ENCODE assay signal across 30 cellular contexts in genomic region chr16:81276323-81276722, GRCh38. TPM values are rescaled to one million over a fixed set of nuclear protein-coding genes. Genes with fewer than 3 reads are reported as not detected.
DNase-seq lines count a peak whose midpoint lies in the region; ATAC-seq and TF ChIP-seq lines count a peak whose summit lies in the region.
"Had no signal": no experiment of that assay in that cellular context is flagged by ENCODE, and none has a peak within 500 bp of the region (broad histone marks: within the 10 kb centered on the region; RNA-seq: fewer than 3 reads in every experiment).

No MANE protein-coding gene starts in this region.

- no peak overlapping the region for H3K4ac ChIP-seq in trophoblast cell (ENCODE audit: low read depth, low read length)

- WGBS in trophoblast cell (ENCODE audit: extremely low coverage, insufficient coverage, insufficient read length): no CpG with 5 or more reads among the region's 3 CpGs
- 93% methylated on average over 3 of the region's 3 CpGs for WGBS in right cardiac atrium

- no peak overlapping the region for H4K12ac ChIP-seq in trophoblast cell (ENCODE audit: low read depth, low read length)

- H3K27ac ChIP-seq in trophoblast cell (ENCODE audit: low read depth, low read length) (no peak overlapping the region), right cardiac atrium (ENCODE audit: low read length) (no peak overlapping the region)
- H3K27ac ChIP-seq: neural progenitor cell had no signal

- H3K36me3 Mint-ChIP-seq in type B pancreatic cell: no peaks in the 10 kb centered on the region
- H3K36me3 Mint-ChIP-seq: activated CD8-positive, alpha-beta memory T cell treated with anti-CD3 and anti-CD28 coated beads, Interleukin-2, amount 10 ng/mL, durations not matched to agents 7 days and 5 days; neural progenitor cell had no signal

- DNase-seq in cerebellar cortex (ENCODE audit: low spot score): peak; percentile 26
- DNase-seq in hippocampal formation (lab: John Stamatoyannopoulos, UW): peak; percentile 42 to 44
- no peak for DNase-seq in trophoblast cell
- DNase-seq in type B pancreatic cell (ENCODE audit: extremely low spot score, unreplicated experiment): no peak
- DNase-seq in right cardiac atrium: no peak
- no peak for DNase-seq in activated CD4-positive, alpha-beta T cell treated with anti-CD3 and anti-CD28 coated beads, Interleukin-2, amount 50 U/mL, for 1 hour
- DNase-seq: activated CD4-positive, alpha-beta T cell treated with anti-CD3 and anti-CD28 coated beads, Interleukin-2, amount 10 ng/mL, durations not matched to agents 24 days and 14 days; activated CD8-positive, alpha-beta memory T cell treated with anti-CD3 and anti-CD28 coated beads, Interleukin-2, amount 10 ng/mL, durations not matched to agents 7 days and 5 days; activated naive CD4-positive, alpha-beta T cell treated with anti-CD3 and anti-CD28 coated beads, Interleukin-2, amount 50 U/mL, for 16 hours; activated T-cell treated with anti-CD3 and anti-CD28 coated beads, Interleukin-2, amount 50 U/mL, for 72 hours; CD4-positive, alpha-beta T cell; central memory CD4-positive, alpha-beta T cell; DMS 273 treated with DMSO at 0.1 percent for 48 hours; left ventricle myocardium superior; NCI-H1105 treated with DMSO at 0.1 percent for 48 hours; NCI-H2081; NCI-H345; NCI-H774; SK-N-SH; stimulated activated CD4-positive, alpha-beta T cell treated with anti-CD3 and anti-CD28 coated beads, Interleukin-2, amount 100 ng/mL, for 24 hours had no signal

- H3K4me2 ChIP-seq in trophoblast cell (ENCODE audit: low read length): no peak overlapping the region
- H3K4me2 ChIP-seq: GM23338, neural progenitor cell, SK-N-SH, smooth muscle cell had no signal

- no peak overlapping the region for H3K4me3 Mint-ChIP-seq in type B pancreatic cell
- H3K4me3 Mint-ChIP-seq: activated CD4-positive, alpha-beta T cell treated with anti-CD3 and anti-CD28 coated beads, Interleukin-2, amount 10 ng/mL, durations not matched to agents 24 days and 14 days; activated CD8-positive, alpha-beta memory T cell treated with anti-CD3 and anti-CD28 coated beads, Interleukin-2, amount 10 ng/mL, durations not matched to agents 7 days and 5 days; activated T-cell treated with anti-CD3 and anti-CD28 coated beads, Interleukin-2, amount 50 U/mL, for 72 hours; CD4-positive, alpha-beta T cell; GM23338; neural progenitor cell had no signal

- H4K8ac ChIP-seq in trophoblast cell (ENCODE audit: low read depth, low read length): no peak overlapping the region

- TF ChIP-seq CTCF in type B pancreatic cell (conservative IDR thresholded peaks at IDR 0.05): no peak

- H3K79me2 ChIP-seq in trophoblast cell (ENCODE audit: control insufficient read depth, insufficient read depth, low read length, poor library complexity): no peaks in the 10 kb centered on the region

- intact Hi-C loops in right cardiac atrium (cut with DNase I): no loop called here

- peak overlapping the region; percentile 72 for H4K91ac ChIP-seq in trophoblast cell (ENCODE audit: low read depth, low read length)

- H3K9ac ChIP-seq in trophoblast cell (ENCODE audit: low read length): no peak overlapping the region
- H3K9ac ChIP-seq: neural progenitor cell, SK-N-SH had no signal

- no peaks in the 10 kb centered on the region for H3K27me3 Mint-ChIP-seq in type B pancreatic cell
- H3K27me3 Mint-ChIP-seq: activated CD4-positive, alpha-beta T cell treated with anti-CD3 and anti-CD28 coated beads, Interleukin-2, amount 10 ng/mL, durations not matched to agents 24 days and 14 days had no signal

- peak overlapping the region; percentile 55 for H2AK5ac ChIP-seq in trophoblast cell (ENCODE audit: low read length)

- no peak overlapping the region for H3K4me3 ChIP-seq in trophoblast cell (ENCODE audit: low read depth, low read length)
- no peak overlapping the region for H3K4me3 ChIP-seq in right cardiac atrium (ENCODE audit: low read length)
- H3K4me3 ChIP-seq: GM23338, neural progenitor cell, smooth muscle cell had no signal

- peaks cover 6% of the 10 kb centered on the region for H3K4me1 Mint-ChIP-seq in type B pancreatic cell (ENCODE audit: unreplicated experiment)
- H3K4me1 Mint-ChIP-seq: activated CD4-positive, alpha-beta T cell treated with anti-CD3 and anti-CD28 coated beads, Interleukin-2, amount 10 ng/mL, durations not matched to agents 24 days and 14 days; activated CD8-positive, alpha-beta memory T cell treated with anti-CD3 and anti-CD28 coated beads, Interleukin-2, amount 10 ng/mL, durations not matched to agents 7 days and 5 days; GM23338 had no signal

- H2BK120ac ChIP-seq in trophoblast cell (ENCODE audit: insufficient read depth, low read length, poor library complexity): peak overlapping the region; percentile 70

- no peak overlapping the region for H3K23ac ChIP-seq in trophoblast cell (ENCODE audit: low read length)

- H3K36me3 ChIP-seq in trophoblast cell (ENCODE audit: control insufficient read depth in 1 of 2, insufficient read depth in 2 of 2, low read length in 2 of 2): no peaks in the 10 kb centered on the region
- H3K36me3 ChIP-seq: neural progenitor cell had no signal

- ATAC-seq in right cardiac atrium (no peak), GM19463 (IDR thresholded peaks at IDR 0.05; ENCODE audit: unreplicated experiment) (no peak), HG03025 (IDR thresholded peaks at IDR 0.05; ENCODE audit: low FRiP score, unreplicated experiment) (no peak)
- ATAC-seq: activated CD8-positive, alpha-beta memory T cell treated with anti-CD3 and anti-CD28 coated beads, Interleukin-2, amount 10 ng/mL, durations not matched to agents 7 days and 5 days; activated T-cell treated with anti-CD3 and anti-CD28 coated beads, Interleukin-2, amount 50 U/mL, for 72 hours; GM23338; left ventricle myocardium superior had no signal

- peaks cover 12 to 16% of the 10 kb centered on the region in 2 experiments for H3K4me1 ChIP-seq in trophoblast cell (ENCODE audit: control insufficient read depth in 1 of 2, insufficient read depth in 2 of 2, low read length in 2 of 2)
- no peaks in the 10 kb centered on the region for H3K4me1 ChIP-seq in right cardiac atrium (ENCODE audit: control insufficient read depth, insufficient read depth, low read length)
- H3K4me1 ChIP-seq: neural progenitor cell had no signal

- H2AFZ ChIP-seq in trophoblast cell (ENCODE audit: insufficient read depth, low read length, poor library complexity): peak overlapping the region; percentile 4
- H2AFZ ChIP-seq: GM23338, neural progenitor cell had no signal

- peaks cover 19% of the 10 kb centered on the region for H3K79me1 ChIP-seq in trophoblast cell (ENCODE audit: low read length)

- H2BK12ac ChIP-seq in trophoblast cell (ENCODE audit: low read length): peak overlapping the region; percentile 76

- peak overlapping the region; percentile 39 for H3K18ac ChIP-seq in trophoblast cell (ENCODE audit: low read length)

- peak overlapping the region; percentile 83 for H3K27ac Mint-ChIP-seq in type B pancreatic cell
- H3K27ac Mint-ChIP-seq: activated CD4-positive, alpha-beta T cell treated with anti-CD3 and anti-CD28 coated beads, Interleukin-2, amount 10 ng/mL, durations not matched to agents 24 days and 14 days; activated CD8-positive, alpha-beta memory T cell treated with anti-CD3 and anti-CD28 coated beads, Interleukin-2, amount 10 ng/mL, durations not matched to agents 7 days and 5 days; activated T-cell treated with anti-CD3 and anti-CD28 coated beads, Interleukin-2, amount 50 U/mL, for 72 hours; CD4-positive, alpha-beta T cell; GM23338; neural progenitor cell had no signal

- peak overlapping the region; percentile 18 for H2BK5ac ChIP-seq in trophoblast cell (ENCODE audit: low read depth, low read length, poor library complexity)

- peak overlapping the region; percentile 46 for H3K14ac ChIP-seq in trophoblast cell (ENCODE audit: low read length)

- H3K27me3 ChIP-seq in trophoblast cell (ENCODE audit: insufficient read depth, low read length): no peaks in the 10 kb centered on the region
- no peaks in the 10 kb centered on the region for H3K27me3 ChIP-seq in right cardiac atrium (ENCODE audit: control insufficient read depth, insufficient read depth)
- H3K27me3 ChIP-seq: neural progenitor cell had no signal

- H3K9me3 Mint-ChIP-seq in type B pancreatic cell: peaks cover 4% of the 10 kb centered on the region
- H3K9me3 Mint-ChIP-seq: activated CD4-positive, alpha-beta T cell treated with anti-CD3 and anti-CD28 coated beads, Interleukin-2, amount 10 ng/mL, durations not matched to agents 24 days and 14 days; activated T-cell treated with anti-CD3 and anti-CD28 coated beads, Interleukin-2, amount 50 U/mL, for 72 hours; CD4-positive, alpha-beta T cell; GM23338; neural progenitor cell had no signal

- H3K9me3 ChIP-seq in trophoblast cell (ENCODE audit: insufficient read depth, low read depth, low read length) (no peaks in the 10 kb centered on the region), right cardiac atrium (ENCODE audit: control insufficient read depth, low read length) (no peaks in the 10 kb centered on the region)
- H3K9me3 ChIP-seq: SK-N-SH had no signal

RNA-seq across cellular contexts. Expression of gene BCO1, which starts 37.8 kb away (rescaled TPM):
- polyA plus RNA-seq in trophoblast cell (2013): 0.01 TPM in 1 of 2 replicates, not detected in the other
- total RNA-seq in type B pancreatic cell (ENCODE audit: low replicate concordance) (2.0 and 3.0 TPM in 2 replicates), right cardiac atrium (not detected)
- not detected for polyA plus RNA-seq in right cardiac atrium
- total RNA-seq: activated CD4-positive, alpha-beta T cell treated with anti-CD3 and anti-CD28 coated beads, Interleukin-2, amount 10 ng/mL, durations not matched to agents 24 days and 14 days; activated CD8-positive, alpha-beta memory T cell treated with anti-CD3 and anti-CD28 coated beads, Interleukin-2, amount 10 ng/mL, durations not matched to agents 7 days and 5 days; activated T-cell treated with anti-CD3 and anti-CD28 coated beads, Interleukin-2, amount 50 U/mL, for 72 hours; astrocyte; CD4-positive, alpha-beta T cell; fibroblast of villous mesenchyme; left ventricle myocardium superior; MCF 10A; mononuclear cell; smooth muscle cell; T-helper 2 cell treated with Interferon-gamma antibody and Interleukin-4, amounts not matched to agents 100 ng/mL and 5 ng/mL, for 36 hours had no signal
- polyA plus RNA-seq: GM23338, smooth muscle cell had no signal

RNA-seq across cellular contexts. Expression of gene GAN, which starts 38.4 kb away (rescaled TPM):
- polyA plus RNA-seq in trophoblast cell (2013): 13.0 and 13.8 TPM in 2 replicates
- total RNA-seq in type B pancreatic cell (ENCODE audit: low replicate concordance): 14.8 and 32.7 TPM in 2 replicates
- 10 to 100 TPM in 2 of 4 donors, 1 to 10 TPM in 2; 8.7 to 11.0 (median 9.7) TPM for total RNA-seq in right cardiac atrium
- 1.2 TPM for polyA plus RNA-seq in right cardiac atrium

Comparison
In these comparisons a context has a peak if more than half of its experiments do, and no peak if none do; other contexts are left out.
1. DNase-seq: peak in cerebellar cortex (single experiment) and hippocampal formation (2 of 2); none in trophoblast cell (0 of 2), type B pancreatic cell (single experiment), right cardiac atrium (0 of 3) and activated CD4-positive, alpha-beta T cell treated with anti-CD3 and anti-CD28 coated beads, Interleukin-2, amount 50 U/mL, for 1 hour (single experiment).